ENCODE assay signal across 13 cellular contexts in the genomic region with DNA sequence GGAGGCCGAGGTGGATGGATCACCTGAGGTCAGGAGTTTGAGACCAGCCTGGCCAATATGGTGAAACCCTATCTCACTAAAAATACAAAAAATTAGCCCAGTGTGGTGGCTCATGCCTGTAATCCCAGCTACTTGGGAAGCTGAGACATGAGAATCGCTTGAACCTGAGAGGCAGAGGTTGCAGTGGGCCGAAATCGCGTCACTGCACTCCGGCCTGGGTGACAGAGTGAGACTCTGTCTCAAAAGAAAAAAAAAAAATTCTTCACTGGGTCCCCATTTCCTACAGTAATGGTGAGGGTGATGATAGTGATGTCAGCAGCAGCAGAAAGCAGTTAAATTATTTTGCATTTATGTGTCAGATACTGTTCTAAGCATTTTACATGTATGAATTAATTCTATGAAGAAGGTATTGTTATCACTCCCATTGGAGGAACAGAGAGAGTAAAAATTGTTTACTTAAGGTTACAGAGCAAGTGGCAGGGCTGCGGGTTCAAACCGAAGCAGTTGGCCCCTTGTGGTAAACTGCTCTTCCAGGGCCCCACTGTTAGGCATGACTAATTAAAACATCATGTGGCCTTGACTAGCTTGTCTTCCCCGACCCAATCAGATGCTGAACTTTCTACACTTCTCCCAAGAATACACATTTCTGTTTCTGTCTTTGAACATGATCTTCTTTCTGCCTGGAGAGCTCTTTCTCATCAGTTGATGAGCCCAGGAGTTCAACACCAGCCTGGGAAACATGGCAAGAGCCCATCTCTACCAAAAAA. TPM values are rescaled to one million over a fixed set of nuclear protein-coding genes. Genes with fewer than 3 reads are reported as not detected.
A peak's percentile ranks its signal among the peaks of the same experiment; 100 is the strongest.
DNase-seq lines count a peak whose midpoint lies in the region; ATAC-seq, FAIRE-seq and TF ChIP-seq lines count a peak whose summit lies in the region.
"Had no signal": no experiment of that assay in that cellular context is flagged by ENCODE, and none has a peak within 500 bp of the region (broad histone marks: within the 10 kb centered on the region; RNA-seq: fewer than 3 reads in every experiment).

No MANE protein-coding gene starts in this region.

- TF ChIP-seq CTCF in HFFc6 (IDR thresholded peaks at IDR 0.05) = no peak
- no peak for TF ChIP-seq CTCF in gastrocnemius medialis (IDR thresholded peaks at IDR 0.05 in 4 of 5, conservative IDR thresholded peaks at IDR 0.05 in 1 of 5)
- TF ChIP-seq CTCF in left lung (IDR thresholded peaks at IDR 0.05) = no peak

- intact Hi-C loops in gastrocnemius medialis (cut with DNase I; ENCODE audit: low total_unique reads) (no loop called here), left lung (cut with DNase I) (no loop called here)

- H3K27ac ChIP-seq in gastrocnemius medialis (no peak overlapping the region), left lung (peak overlapping the region in 1 of 2 donors; percentile 37)
- H3K27ac ChIP-seq: parathyroid adenoma had no signal

- H3K4me1 Mint-ChIP-seq in HFFc6 (ENCODE audit: low read depth) = peaks cover 49% of the 10 kb centered on the region

- DNase-seq in Caki2 (ENCODE audit: low read depth) (peak; percentile 29), HFFc6 (peak; percentile 44), glomerular visceral epithelial cell (ENCODE audit: extremely low spot score) (peak; percentile 30), gastrocnemius medialis (no peak), NCI-H2029 (lab: John Stamatoyannopoulos, UW) (no peak), left lung (no peak), urothelium cell line (ENCODE audit: low spot score) (no peak)
- DNase-seq in activated CD4-positive, alpha-beta T cell treated with anti-CD3 and anti-CD28 coated beads, Interleukin-2, amount 50 U/mL, for 48 hours = peak; percentile 41 to 58
- DNase-seq: DMS79, NCI-H446 had no signal

- H3K27me3 ChIP-seq in gastrocnemius medialis = no peaks in the 10 kb centered on the region
- H3K27me3 ChIP-seq in left lung = no peaks in the 10 kb centered on the region

- H3K4me3 ChIP-seq in gastrocnemius medialis (no peak overlapping the region), left lung (no peak overlapping the region)

- no peak for FAIRE-seq in urothelium cell line (lab: Jason Lieb, UNC)
- FAIRE-seq: colon, TTC549 had no signal

- ATAC-seq in gastrocnemius medialis (no peak), left lung (no peak)

- H3K9me3 ChIP-seq in gastrocnemius medialis (no peaks in the 10 kb centered on the region), left lung (no peaks in the 10 kb centered on the region)

- H3K36me3 ChIP-seq in gastrocnemius medialis (peaks cover 3 to 83% of the 10 kb centered on the region in 2 donors), left lung (peaks cover 3 to 90% of the 10 kb centered on the region in 2 donors)

- TF ChIP-seq POLR2A in gastrocnemius medialis (IDR thresholded peaks at IDR 0.05) = no peak

- peaks cover 38% of the 10 kb centered on the region for H3K36me3 Mint-ChIP-seq in HFFc6 (ENCODE audit: low read depth)

- H3K4me1 ChIP-seq in gastrocnemius medialis (peaks cover 4 to 6% of the 10 kb centered on the region in 2 donors), left lung (peaks cover 6 to 49% of the 10 kb centered on the region in 2 donors)

- in situ Hi-C loops in Caki2 (cut with HindIII; ENCODE audit: low pct_unique_long_range_greater_than_20kb, low sequenced_read_pairs) (no loop called here), gastrocnemius medialis (cut with MboI; ENCODE audit: low sequenced_read_pairs in 4 of 4) (loop anchor here in 1 of 4 donors (25.0 kb wide), 1 partner anchor 145 kb away; no protein-coding TSS in a partner anchor)

- H3K4me3 Mint-ChIP-seq in HFFc6 = peak overlapping the region; percentile 29; the same call in 1 of the 2 replicates

- peaks cover 4% of the 10 kb centered on the region for H3K27me3 Mint-ChIP-seq in HFFc6 (ENCODE audit: insufficient read depth)

- peak overlapping the region; percentile 39 for H3K27ac Mint-ChIP-seq in HFFc6

- H3K9me3 Mint-ChIP-seq in HFFc6 = no peaks in the 10 kb centered on the region

RNA-seq across cellular contexts. Expression of a gene that starts 45.8 kb away (rescaled TPM):
- 21.0 and 29.7 TPM in 2 replicates for total RNA-seq in Caki2 (2014; rRNA removed; shearing (Covaris generic); ENCODE audit: low replicate concordance)
- total RNA-seq in HFFc6 (2021; fragmentation: NEBNext Ultra II Directional; extraction: Animal tissue kit (Norgen Biotek cat#: 25700)) = 10 to 100 TPM; 65.3 to 74.5 (median 68.8) TPM
- total RNA-seq in gastrocnemius medialis (100 to 1,000 TPM in 3 of 4 donors, 10 to 100 TPM in 1; 88.4 to 203 (median 130) TPM), left lung (100 to 1,000 TPM; 229 to 271 TPM)

RNA-seq across cellular contexts. Expression of a gene that starts 54.1 kb away (rescaled TPM):
- total RNA-seq in Caki2 (2014; rRNA removed; shearing (Covaris generic); ENCODE audit: low replicate concordance) = not detected in 2 replicates
- 1 to 10 TPM in 1 of 6 experiments, under 1 TPM in 5; 0.27 to 1.0 (median 0.53) TPM for total RNA-seq in HFFc6 (2021; fragmentation: NEBNext Ultra II Directional; extraction: Animal tissue kit (Norgen Biotek cat#: 25700))
- total RNA-seq in gastrocnemius medialis = 10 to 100 TPM; 36.0 to 87.0 (median 60.7) TPM
- total RNA-seq in left lung = 10 to 100 TPM; 29.3 to 47.4 TPM

Comparison
In these comparisons a context has a peak if more than half of its experiments do, and no peak if none do; other contexts are left out.
1. DNase-seq: peak in Caki2 (single experiment), HFFc6 (single experiment), activated CD4-positive, alpha-beta T cell treated with anti-CD3 and anti-CD28 coated beads, Interleukin-2, amount 50 U/mL, for 48 hours (2 of 2) and glomerular visceral epithelial cell (single experiment); none in gastrocnemius medialis (0 of 2), NCI-H2029 (single experiment), left lung (0 of 2) and urothelium cell line (single experiment).
2. RNA of a gene that starts 54.1 kb away (total RNA-seq): 36.0 to 87.0 TPM in gastrocnemius medialis and 29.3 to 47.4 TPM in left lung; 0.27 to 1.0 TPM in HFFc6 and not detected in Caki2; every median in the first group is over 10 times any median in the second.